Comparison of ENCODE assay signal across 9 cellular contexts in the genomic region with DNA sequence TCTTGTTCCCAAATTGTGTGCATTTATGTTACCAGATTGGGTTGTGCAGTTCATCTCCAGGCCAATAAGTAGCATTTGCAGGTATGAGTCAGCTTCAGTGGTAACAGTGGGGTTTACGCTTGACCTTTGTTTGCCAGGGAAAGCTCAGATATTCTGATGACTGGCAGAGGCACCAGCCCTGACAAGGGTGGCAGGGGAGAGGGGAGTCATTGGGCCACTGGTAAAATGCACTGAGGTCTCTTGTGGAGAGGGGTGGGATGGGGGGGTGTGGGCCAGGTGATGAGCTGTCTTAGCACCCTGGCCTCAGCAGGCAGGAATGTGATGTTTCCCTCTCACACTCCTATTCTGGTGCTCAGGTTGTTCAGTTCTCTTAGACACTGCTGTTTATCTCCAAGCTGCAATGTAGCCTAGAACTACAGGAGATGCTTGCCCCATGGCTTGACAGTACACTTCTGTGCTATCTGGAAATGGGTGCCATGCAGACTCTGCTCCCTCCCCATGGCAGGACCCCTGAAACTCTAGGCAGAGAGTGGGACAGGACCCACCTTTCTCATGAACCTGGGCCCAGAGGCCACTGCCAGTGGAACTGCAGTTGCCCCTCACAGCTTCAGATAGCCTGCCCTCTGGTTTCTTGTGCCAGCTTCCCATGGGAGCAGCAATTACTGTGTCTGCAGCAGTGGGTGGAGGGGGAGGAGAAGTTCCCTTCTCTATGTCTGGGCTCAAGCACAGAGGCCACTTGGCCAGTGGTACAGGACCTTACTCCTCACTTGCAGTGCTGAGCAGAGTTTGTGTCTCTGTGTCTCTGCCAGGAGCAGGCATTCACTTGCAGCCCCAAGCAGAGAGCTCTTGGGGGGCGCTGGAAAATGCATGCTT. TPM values are rescaled to one million over a fixed set of nuclear protein-coding genes. Genes with fewer than 3 reads are reported as not detected.
DNase-seq lines count a peak whose midpoint lies in the region; ATAC-seq and TF ChIP-seq lines count a peak whose summit lies in the region.
"Had no signal": no experiment of that assay in that cellular context is flagged by ENCODE, and none has a peak within 500 bp of the region (broad histone marks: within the 10 kb centered on the region; RNA-seq: fewer than 3 reads in every experiment).

No MANE protein-coding gene starts in this region.

- H3K4me3 Mint-ChIP-seq in HFFc6, result no peak overlapping the region
- H3K4me3 Mint-ChIP-seq in activated T-cell treated with anti-CD3 and anti-CD28 coated beads, Interleukin-2, amount 50 U/mL, for 24 hours, result peak overlapping the region; percentile 32

- no peaks in the 10 kb centered on the region for H3K27me3 ChIP-seq in MM.1S (replicated peaks; ENCODE audit: insufficient read depth, low read length)
- H3K27me3 ChIP-seq: testis had no signal

- ATAC-seq in HG02571 (IDR thresholded peaks at IDR 0.05; ENCODE audit: unreplicated experiment), result no peak

- no peaks in the 10 kb centered on the region for H3F3A ChIP-seq in MM.1S (ENCODE audit: insufficient read depth, low read length)

- no peak for TF ChIP-seq CTCF in HFFc6 (IDR thresholded peaks at IDR 0.05)
- no peak for TF ChIP-seq CTCF in GM13977 (IDR thresholded peaks at IDR 0.05; ENCODE audit: extremely low read depth, insufficient read depth, missing control alignments)
- no peak for TF ChIP-seq CTCF in MM.1S (IDR thresholded peaks at IDR 0.05; ENCODE audit: low read length)

- no peak overlapping the region for H3K27ac ChIP-seq in MM.1S (ENCODE audit: low read length)
- H3K27ac ChIP-seq: testis had no signal

- H2AFZ ChIP-seq in MM.1S (ENCODE audit: low read length), result no peak overlapping the region

- in situ Hi-C loops in GM13977 (cut with MboI; ENCODE audit: low pct_unique_long_range_greater_than_20kb, low sequenced_read_pairs, unreplicated experiment), result no loop called here

- H3K4me3 ChIP-seq in MM.1S (ENCODE audit: low read length), result no peak overlapping the region
- H3K4me3 ChIP-seq: testis had no signal

- H4K20me1 ChIP-seq in MM.1S (ENCODE audit: insufficient read depth, low read length), result peaks cover 39% of the 10 kb centered on the region

- H3K9me3 Mint-ChIP-seq in HFFc6, result peaks cover 14% of the 10 kb centered on the region
- peaks cover 27% of the 10 kb centered on the region for H3K9me3 Mint-ChIP-seq in activated T-cell treated with anti-CD3 and anti-CD28 coated beads, Interleukin-2, amount 50 U/mL, for 24 hours

- H3K36me3 Mint-ChIP-seq in HFFc6 (ENCODE audit: low read depth), result peaks cover 52% of the 10 kb centered on the region
- H3K36me3 Mint-ChIP-seq in activated T-cell treated with anti-CD3 and anti-CD28 coated beads, Interleukin-2, amount 50 U/mL, for 24 hours (ENCODE audit: low read depth), result peaks cover 82% of the 10 kb centered on the region

- H3K4me1 Mint-ChIP-seq in HFFc6 (ENCODE audit: low read depth), result peaks cover 75% of the 10 kb centered on the region
- peaks cover 86% of the 10 kb centered on the region for H3K4me1 Mint-ChIP-seq in activated T-cell treated with anti-CD3 and anti-CD28 coated beads, Interleukin-2, amount 50 U/mL, for 24 hours (ENCODE audit: low read depth)

- no peaks in the 10 kb centered on the region; the same call in 1 of the 2 replicates for H3K27me3 Mint-ChIP-seq in HFFc6 (ENCODE audit: insufficient read depth)
- H3K27me3 Mint-ChIP-seq in activated T-cell treated with anti-CD3 and anti-CD28 coated beads, Interleukin-2, amount 50 U/mL, for 24 hours, result no peaks in the 10 kb centered on the region

- H3K9me3 ChIP-seq in MM.1S (replicated peaks; ENCODE audit: insufficient read depth, low read length), result no peaks in the 10 kb centered on the region
- H3K9me3 ChIP-seq: testis had no signal

- peaks cover 97% of the 10 kb centered on the region for H3K79me2 ChIP-seq in MM.1S (ENCODE audit: low read length)

- H3K9ac ChIP-seq in MM.1S (ENCODE audit: low read length), result no peak overlapping the region

- peak; percentile 50 for DNase-seq in Daoy (ENCODE audit: low read depth)
- no peak for DNase-seq in HFFc6
- no peak for DNase-seq in activated T-cell treated with anti-CD3 and anti-CD28 coated beads, Interleukin-2, amount 50 U/mL, for 24 hours
- peak; percentile 19 for DNase-seq in myocyte (ENCODE audit: low read depth)
- DNase-seq in inferior parietal cortex (ENCODE audit: extremely low spot score), result no peak
- DNase-seq in GM13977 (ENCODE audit: low spot score), result no peak
- no peak for DNase-seq in MM.1S
- DNase-seq: testis had no signal

- H3K9me2 ChIP-seq in MM.1S (replicated peaks; ENCODE audit: insufficient read depth, low read length), result no peaks in the 10 kb centered on the region

- 0 out of 2 replicates have a peak overlapping the region, but pooled peaks have one; percentile 40 for H3K27ac Mint-ChIP-seq in HFFc6
- H3K27ac Mint-ChIP-seq in activated T-cell treated with anti-CD3 and anti-CD28 coated beads, Interleukin-2, amount 50 U/mL, for 24 hours, result peak overlapping the region; percentile 88

- H3K4me2 ChIP-seq in MM.1S (ENCODE audit: low read depth, low read length), result no peak overlapping the region

- 0 out of 2 replicates have a peak, but pooled peaks cover 3% of the 10 kb centered on the region for H3K36me3 ChIP-seq in MM.1S (replicated peaks; ENCODE audit: insufficient read depth, low read length)

- H3K4me1 ChIP-seq in MM.1S (ENCODE audit: low read length), result no peaks in the 10 kb centered on the region
- H3K4me1 ChIP-seq: testis had no signal

RNA-seq across cellular contexts. Expression of gene USP15, which starts 31.9 kb away (rescaled TPM):
- 42.6 and 53.4 TPM in 2 replicates for total RNA-seq in Daoy (2014; rRNA removed; shearing (Covaris generic))
- total RNA-seq in HFFc6 (2021; fragmentation: NEBNext Ultra II Directional; extraction: Animal tissue kit (Norgen Biotek cat#: 25700)), result 10 to 100 TPM; 48.8 to 63.5 (median 54.9) TPM
- total RNA-seq in myocyte, result 41.5 and 50.2 TPM in 2 replicates
- polyA plus RNA-seq in myocyte (2012), result 14.4 TPM

Comparison
In these comparisons a context has a peak if more than half of its experiments do, and no peak if none do; other contexts are left out.
1. DNase-seq: peak in Daoy (single experiment) and myocyte (single experiment); none in HFFc6 (single experiment), activated T-cell treated with anti-CD3 and anti-CD28 coated beads, Interleukin-2, amount 50 U/mL, for 24 hours (single experiment), inferior parietal cortex (single experiment), GM13977 (single experiment) and MM.1S (single experiment).